ENCODE assay signal across 10 cellular contexts in the genomic region with DNA sequence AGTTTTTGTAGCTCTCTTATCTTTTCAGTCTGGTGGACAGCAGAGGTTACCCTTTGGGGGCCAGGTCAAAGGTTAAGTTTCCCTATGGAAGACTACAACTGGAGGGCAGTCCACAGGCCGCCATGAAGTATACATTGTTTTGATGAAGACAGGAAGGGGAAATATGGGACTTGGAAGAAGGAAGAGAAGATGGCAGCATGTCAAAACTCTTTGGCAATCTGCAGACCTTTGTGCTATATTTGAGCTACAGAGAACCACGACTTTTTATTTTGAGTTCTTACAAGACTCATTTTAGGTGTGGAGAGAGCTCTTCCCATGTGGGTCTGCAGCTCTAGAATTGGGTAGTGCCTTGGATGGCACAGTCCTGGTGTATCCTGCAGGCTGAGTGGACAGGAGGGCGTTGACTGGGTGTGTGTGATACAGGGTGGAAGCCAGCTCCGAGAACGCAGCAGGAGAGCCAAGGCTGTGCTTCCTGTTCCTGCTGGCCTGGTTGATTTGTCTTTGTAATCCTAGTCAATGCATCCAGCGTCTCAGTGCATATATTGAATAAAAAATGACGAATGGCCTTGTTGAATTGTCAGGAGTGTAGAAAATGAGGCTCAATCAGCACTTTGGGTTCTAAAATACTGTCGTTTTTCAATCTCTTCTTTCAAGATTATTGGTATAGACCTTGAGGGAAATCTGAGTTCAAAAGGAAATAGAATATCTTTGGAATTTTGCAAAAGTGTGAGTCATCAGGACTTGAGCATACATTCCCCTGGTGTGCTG. TPM values are rescaled to one million over a fixed set of nuclear protein-coding genes. Genes with fewer than 3 reads are reported as not detected.
A peak's percentile ranks its signal among the peaks of the same experiment; 100 is the strongest.
DNase-seq lines count a peak whose midpoint lies in the region; ATAC-seq and TF ChIP-seq lines count a peak whose summit lies in the region.
"Had no signal": no experiment of that assay in that cellular context is flagged by ENCODE, and none has a peak within 500 bp of the region (broad histone marks: within the 10 kb centered on the region; RNA-seq: fewer than 3 reads in every experiment).

No MANE protein-coding gene starts in this region.

- peaks cover 37% of the 10 kb centered on the region for H3F3A ChIP-seq in PC-3 (ENCODE audit: low read length, unreplicated experiment)

- H3K4me3 ChIP-seq in PC-3 (ENCODE audit: low read length) (peak overlapping the region; percentile 35), tibial artery (no peak overlapping the region)

- H3K36me3 ChIP-seq in PC-3 (ENCODE audit: low read depth, low read length) (peaks cover 9% of the 10 kb centered on the region; the same call in 1 of the 2 replicates), tibial artery (no peaks in the 10 kb centered on the region)

- intact Hi-C loops in PC-3 (cut with micrococcal nuclease) = loop anchor here (1.0 kb wide), 1 partner anchor 11 kb away; no protein-coding TSS in a partner anchor
- intact Hi-C loops in tibial artery (cut with DNase I; ENCODE audit: low total_unique reads) = no loop called here

- no peaks in the 10 kb centered on the region for H3K9me3 ChIP-seq in PC-3 (ENCODE audit: low read length)
- no peaks in the 10 kb centered on the region for H3K9me3 ChIP-seq in tibial artery

- CTCF ChIA-PET in PC-3 (lab: Charles Lee) = interaction anchor here (1.6 kb wide), 1 partner anchor 23 kb away, joined by 9 read pairs; no protein-coding TSS in a partner anchor

- POLR2A ChIA-PET in PC-3 (lab: Charles Lee; ENCODE audit: unreplicated experiment) = interaction anchor here (0.6 to 0.7 kb wide), 2 partner anchors 9 to 14 kb away, joined by 4 to 5 read pairs; no protein-coding TSS in a partner anchor

- H2AFZ ChIP-seq in PC-3 (ENCODE audit: low read length) = no peak overlapping the region

- no peak for TF ChIP-seq CTCF in PC-3 (conservative IDR thresholded peaks at IDR 0.05; ENCODE audit: low read depth, low read length)
- no peak for TF ChIP-seq CTCF in tibial artery (IDR thresholded peaks at IDR 0.05)

- no peaks in the 10 kb centered on the region for H3K9me3 Mint-ChIP-seq in stimulated activated memory B cell treated with anti-CD40 and anti-IgM and Interleukin-4, amounts not matched to agents 10 μg/mL and 1 μg/mL and 100 μg/mL, for 72 hours

- peak overlapping the region; percentile 43; the same call in 1 of the 2 replicates for H3K9ac ChIP-seq in PC-3 (ENCODE audit: low read length)

- H3K36me3 Mint-ChIP-seq in stimulated activated memory B cell treated with anti-CD40 and anti-IgM and Interleukin-4, amounts not matched to agents 10 μg/mL and 1 μg/mL and 100 μg/mL, for 72 hours = no peaks in the 10 kb centered on the region

- H3K27me3 ChIP-seq in PC-3 (ENCODE audit: low read length) (no peaks in the 10 kb centered on the region), tibial artery (no peaks in the 10 kb centered on the region)
- H3K27me3 ChIP-seq: dorsolateral prefrontal cortex had no signal

- no peak overlapping the region for H3K4me3 Mint-ChIP-seq in stimulated activated memory B cell treated with anti-CD40 and anti-IgM and Interleukin-4, amounts not matched to agents 10 μg/mL and 1 μg/mL and 100 μg/mL, for 72 hours

- peaks cover 88% of the 10 kb centered on the region for H3K79me2 ChIP-seq in PC-3 (ENCODE audit: low read length)

- H3K4me1 ChIP-seq in PC-3 (ENCODE audit: insufficient read depth, low read length) = peaks cover 87% of the 10 kb centered on the region
- H3K4me1 ChIP-seq in tibial artery = peaks cover 0 to 11% (median 0%) of the 10 kb centered on the region in 4 donors

- TSS peak; percentile 65 for BruUV-seq in PC-3 (replicated peaks; lab: Mats Ljungman, UMichigan)

- H3K27ac Mint-ChIP-seq in stimulated activated memory B cell treated with anti-CD40 and anti-IgM and Interleukin-4, amounts not matched to agents 10 μg/mL and 1 μg/mL and 100 μg/mL, for 72 hours = no peak overlapping the region

- ATAC-seq in PC-3 = peak; percentile 65
- ATAC-seq in GM18867 (IDR thresholded peaks at IDR 0.05; ENCODE audit: unreplicated experiment) = no peak
- no peak for ATAC-seq in stimulated activated memory B cell treated with anti-CD40 and anti-IgM and Interleukin-4, amounts not matched to agents 10 μg/mL and 1 μg/mL and 100 μg/mL, for 72 hours

- no peaks in the 10 kb centered on the region for H3K27me3 Mint-ChIP-seq in stimulated activated memory B cell treated with anti-CD40 and anti-IgM and Interleukin-4, amounts not matched to agents 10 μg/mL and 1 μg/mL and 100 μg/mL, for 72 hours

- peaks cover 6% of the 10 kb centered on the region; the same call in 1 of the 2 replicates for H4K20me1 ChIP-seq in PC-3 (ENCODE audit: low read length)

- peaks cover 7% of the 10 kb centered on the region for H3K4me1 Mint-ChIP-seq in stimulated activated memory B cell treated with anti-CD40 and anti-IgM and Interleukin-4, amounts not matched to agents 10 μg/mL and 1 μg/mL and 100 μg/mL, for 72 hours

- H3K4me2 ChIP-seq in PC-3 (ENCODE audit: low read length) = peak overlapping the region; percentile 61

- peak; percentile 81 for DNase-seq in Daoy (ENCODE audit: low read depth)
- DNase-seq in PC-3 = peak; percentile 91
- DNase-seq in epithelial cell of prostate (ENCODE audit: low read depth, low spot score) = no peak
- peak; percentile 22 for DNase-seq in non-pigmented ciliary epithelial cell (ENCODE audit: low read depth)
- DNase-seq in putamen (ENCODE audit: low spot score) = no peak
- no peak for DNase-seq in tibial artery
- DNase-seq: dorsolateral prefrontal cortex, NCI-H1694 treated with DMSO at 0.1 percent for 48 hours had no signal

- H3K9me2 ChIP-seq in PC-3 (replicated peaks; ENCODE audit: low read length) = no peaks in the 10 kb centered on the region

- H3K27ac ChIP-seq in PC-3 (ENCODE audit: low read length) (peak overlapping the region; percentile 97), epithelial cell of prostate (peak overlapping the region; percentile 95), tibial artery (no peak overlapping the region)

RNA-seq across cellular contexts. Expression of gene ITGA6, which starts 11.5 kb away (rescaled TPM):
- total RNA-seq in Daoy (2014; rRNA removed; shearing (Covaris generic)) = 27.4 and 42.4 TPM in 2 replicates
- total RNA-seq in PC-3 (2014; rRNA removed) = 181 and 204 TPM in 2 replicates

Comparison
In these comparisons a context has a peak if more than half of its experiments do, and no peak if none do; other contexts are left out.
1. DNase-seq: peak in Daoy (single experiment), PC-3 (single experiment) and non-pigmented ciliary epithelial cell (single experiment); none in epithelial cell of prostate (single experiment), putamen (single experiment) and tibial artery (0 of 2).
2. H3K27ac ChIP-seq: peak in PC-3 (single experiment) and epithelial cell of prostate (single experiment); none in tibial artery (0 of 2).